ENCODE assay signal across 12 cellular contexts in the genomic region with DNA sequence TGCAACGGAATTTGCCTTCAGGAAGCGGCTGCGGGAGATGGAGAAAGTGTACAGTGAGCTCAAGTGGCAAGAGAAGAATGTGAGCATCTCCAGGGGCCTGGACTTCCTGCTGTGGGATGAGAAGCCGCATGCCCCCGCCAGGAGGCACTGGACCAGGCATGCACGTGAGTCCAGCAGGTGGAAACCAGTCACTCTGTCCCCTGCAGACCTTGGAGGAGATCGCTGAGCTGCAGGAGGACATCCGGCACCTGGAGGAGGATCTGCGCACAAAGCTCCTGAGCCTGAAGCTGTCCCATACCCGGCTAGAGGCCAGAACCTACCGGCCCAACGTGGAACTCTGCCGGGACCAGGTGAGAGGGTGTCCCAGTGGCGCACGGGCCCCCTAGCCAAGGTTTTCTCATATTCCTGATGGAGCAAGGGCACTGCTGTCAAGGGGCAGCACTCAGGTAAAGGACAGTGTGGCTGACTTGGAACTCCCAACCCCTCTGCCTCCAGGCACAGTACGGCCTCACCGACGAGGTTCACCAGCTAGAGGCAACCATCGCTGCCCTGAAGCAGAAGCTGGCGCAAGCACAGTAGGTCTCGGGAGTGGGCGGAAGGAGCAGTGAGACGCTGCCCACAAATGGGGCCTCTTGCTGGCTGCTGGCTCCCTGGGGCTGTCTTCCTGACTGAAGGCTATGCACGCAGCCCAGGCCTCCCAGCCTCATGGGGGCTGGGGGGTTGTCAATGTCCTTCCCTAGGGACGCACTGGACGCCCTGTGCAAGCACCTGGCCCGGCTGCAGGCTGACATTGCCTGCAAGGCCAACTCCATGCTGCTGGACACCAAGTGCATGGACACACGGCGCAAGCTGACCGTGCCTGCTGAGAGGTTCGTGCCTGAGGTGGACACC. TPM values are rescaled to one million over a fixed set of nuclear protein-coding genes. Genes with fewer than 3 reads are reported as not detected.
DNase-seq lines count a peak whose midpoint lies in the region; ATAC-seq and TF ChIP-seq lines count a peak whose summit lies in the region.
"Had no signal": no experiment of that assay in that cellular context is flagged by ENCODE, and none has a peak within 500 bp of the region (broad histone marks: within the 10 kb centered on the region; RNA-seq: fewer than 3 reads in every experiment).

No MANE protein-coding gene starts in this region.

- peaks cover 5% of the 10 kb centered on the region for H3K36me3 Mint-ChIP-seq in central memory CD8-positive, alpha-beta T cell (ENCODE audit: insufficient read depth)
- peaks cover 8% of the 10 kb centered on the region for H3K36me3 Mint-ChIP-seq in activated CD4-positive, alpha-beta memory T cell treated with anti-CD3 and anti-CD28 coated beads for 36 hours

- DNase-seq in GM12865 (ENCODE audit: low read depth) (peak; percentile 32), MM.1S (no peak), NCI-H69 (lab: John Stamatoyannopoulos, UW) (no peak), SIG-M5 (lab: John Stamatoyannopoulos, UW) (no peak), GM03348 (ENCODE audit: low spot score) (no peak)
- DNase-seq in central memory CD8-positive, alpha-beta T cell (ENCODE audit: low spot score in 2 of 2) = no peak
- DNase-seq in activated CD4-positive, alpha-beta memory T cell treated with anti-CD3 and anti-CD28 coated beads for 36 hours = no peak
- DNase-seq: GDM1, NCI-H2171, SHP77 treated with DMSO at 0.1 percent for 48 hours had no signal

- POLR2A ChIA-PET in activated CD4-positive, alpha-beta memory T cell treated with anti-CD3 and anti-CD28 coated beads for 36 hours (lab: Charles Lee) = no interaction called here

- H3K27ac ChIP-seq in MM.1S (ENCODE audit: low read length) = no peak overlapping the region
- peak overlapping the region; percentile 89 for H3K27ac ChIP-seq in neutrophil

- peaks cover 19% of the 10 kb centered on the region for H3K27me3 Mint-ChIP-seq in central memory CD8-positive, alpha-beta T cell
- H3K27me3 Mint-ChIP-seq in activated CD4-positive, alpha-beta memory T cell treated with anti-CD3 and anti-CD28 coated beads for 36 hours = peaks cover 20% of the 10 kb centered on the region

- H3K4me1 ChIP-seq in MM.1S (ENCODE audit: low read length) (0 out of 2 replicates have a peak, but pooled peaks cover 5% of the 10 kb centered on the region), neutrophil (ENCODE audit: control insufficient read depth in 1 of 2, insufficient read depth in 1 of 2, low read depth in 1 of 2, low read length in 1 of 2) (peaks cover 36 to 37% of the 10 kb centered on the region in 2 experiments)

- intact Hi-C loops in activated CD4-positive, alpha-beta memory T cell treated with anti-CD3 and anti-CD28 coated beads for 36 hours (cut with micrococcal nuclease) = loop anchor here (1.0 to 2.0 kb wide), 4 partner anchors 145 to 279 kb away; partner anchors contain the start of genes AGO1, AGO3 and AGO4

- H3K27ac Mint-ChIP-seq in central memory CD8-positive, alpha-beta T cell (ENCODE audit: low read depth) = no peak overlapping the region
- no peak overlapping the region for H3K27ac Mint-ChIP-seq in activated CD4-positive, alpha-beta memory T cell treated with anti-CD3 and anti-CD28 coated beads for 36 hours

- H3K9me2 ChIP-seq in MM.1S (replicated peaks; ENCODE audit: insufficient read depth, low read length) = no peaks in the 10 kb centered on the region

- H3F3A ChIP-seq in MM.1S (ENCODE audit: insufficient read depth, low read length) = no peaks in the 10 kb centered on the region

- no peak overlapping the region for H3K4me2 ChIP-seq in MM.1S (ENCODE audit: low read depth, low read length)

- peaks cover 17% of the 10 kb centered on the region for H3K4me1 Mint-ChIP-seq in central memory CD8-positive, alpha-beta T cell
- H3K4me1 Mint-ChIP-seq in activated CD4-positive, alpha-beta memory T cell treated with anti-CD3 and anti-CD28 coated beads for 36 hours (ENCODE audit: low read depth) = peaks cover 15% of the 10 kb centered on the region

- no peak overlapping the region for H3K4me3 ChIP-seq in GM12865 (ENCODE audit: low read depth, low read length)
- no peak overlapping the region for H3K4me3 ChIP-seq in MM.1S (ENCODE audit: low read length)
- H3K4me3 ChIP-seq in neutrophil (ENCODE audit: low read depth in 1 of 2, low read length in 1 of 2) = peak overlapping the region in 1 of 2 experiments; percentile 96

- H3K9me3 Mint-ChIP-seq in central memory CD8-positive, alpha-beta T cell = no peaks in the 10 kb centered on the region
- no peaks in the 10 kb centered on the region for H3K9me3 Mint-ChIP-seq in activated CD4-positive, alpha-beta memory T cell treated with anti-CD3 and anti-CD28 coated beads for 36 hours

- no peaks in the 10 kb centered on the region for H3K9me3 ChIP-seq in MM.1S (replicated peaks; ENCODE audit: insufficient read depth, low read length)
- H3K9me3 ChIP-seq in neutrophil = no peaks in the 10 kb centered on the region
- H3K9me3 ChIP-seq: thoracic aorta had no signal

- H3K36me3 ChIP-seq in MM.1S (replicated peaks; ENCODE audit: insufficient read depth, low read length) (no peaks in the 10 kb centered on the region), neutrophil (peaks cover 18% of the 10 kb centered on the region)

- H3K4me3 Mint-ChIP-seq in central memory CD8-positive, alpha-beta T cell = peak overlapping the region; percentile 87
- no peak overlapping the region for H3K4me3 Mint-ChIP-seq in activated CD4-positive, alpha-beta memory T cell treated with anti-CD3 and anti-CD28 coated beads for 36 hours

- CTCF ChIA-PET in activated CD4-positive, alpha-beta memory T cell treated with anti-CD3 and anti-CD28 coated beads for 36 hours (lab: Charles Lee) = interaction anchor here (0.6 to 2.0 kb wide), 4 partner anchors 140 to 213 kb away, joined by 3 to 6 read pairs (median 4); partner anchors contain the start of gene AGO1

- peak; percentile 30 for TF ChIP-seq CTCF in GM12865 (IDR thresholded peaks at IDR 0.05; ENCODE audit: insufficient read depth, low read depth, low read length, missing control alignments)
- TF ChIP-seq CTCF in MM.1S (IDR thresholded peaks at IDR 0.05; ENCODE audit: low read length) = 0 out of 2 replicates have a peak, but pooled peaks have one; percentile 4
- TF ChIP-seq CTCF in neutrophil (IDR thresholded peaks at IDR 0.05) = no peak

- no peak for ATAC-seq in central memory CD8-positive, alpha-beta T cell (replicated peaks; ENCODE audit: extremely low read depth, poor library complexity, severe bottlenecking)

- no peaks in the 10 kb centered on the region for H3K27me3 ChIP-seq in MM.1S (replicated peaks; ENCODE audit: insufficient read depth, low read length)
- H3K27me3 ChIP-seq in neutrophil = peaks cover 22% of the 10 kb centered on the region

- H2AFZ ChIP-seq in MM.1S (ENCODE audit: low read length) = peak overlapping the region; percentile 100

- peaks cover 32% of the 10 kb centered on the region for H3K79me2 ChIP-seq in MM.1S (ENCODE audit: low read length)

- H4K20me1 ChIP-seq in MM.1S (ENCODE audit: insufficient read depth, low read length) = no peaks in the 10 kb centered on the region

- H3K9ac ChIP-seq in MM.1S (ENCODE audit: low read length) = no peak overlapping the region

RNA-seq across cellular contexts. Expression of gene ADPRS, which starts 1.2 kb away (rescaled TPM):
- 10 to 100 TPM; 33.3 TPM for total RNA-seq in activated CD4-positive, alpha-beta memory T cell treated with anti-CD3 and anti-CD28 coated beads for 36 hours

RNA-seq across cellular contexts. Expression of gene TEKT2, which starts 3.6 kb away (rescaled TPM):
- not detected for total RNA-seq in activated CD4-positive, alpha-beta memory T cell treated with anti-CD3 and anti-CD28 coated beads for 36 hours
- total RNA-seq: thoracic aorta had no signal

RNA-seq across cellular contexts. Expression of gene COL8A2, which starts 37.5 kb away (rescaled TPM):
- not detected for total RNA-seq in activated CD4-positive, alpha-beta memory T cell treated with anti-CD3 and anti-CD28 coated beads for 36 hours
